ENCODE assay signal across 29 cellular contexts in the genomic region with DNA sequence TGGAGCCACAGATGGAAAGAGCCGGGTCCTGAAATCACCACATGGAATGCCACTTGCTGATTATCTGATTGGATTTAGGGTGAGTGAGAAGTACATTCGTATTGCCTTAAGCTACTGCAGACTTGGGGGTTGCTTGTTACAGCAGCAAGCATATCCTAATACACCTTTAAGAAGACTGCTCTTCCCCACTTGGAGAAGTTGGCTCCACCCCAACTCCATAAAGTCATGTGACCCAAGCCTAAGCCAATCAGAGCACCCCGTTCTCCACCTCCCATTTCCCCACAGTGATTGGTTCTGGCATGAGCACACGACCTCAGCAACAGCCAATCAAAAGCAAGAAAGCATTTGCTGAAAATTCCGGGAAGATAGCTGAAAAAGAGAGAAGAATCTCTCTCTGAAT.
"Had no signal": no experiment of that assay in that cellular context is flagged by ENCODE, and none has a peak within 500 bp of the region (broad histone marks: within the 10 kb centered on the region; RNA-seq: fewer than 3 reads in every experiment).

No MANE protein-coding gene starts in this region.

- H3K4me3 Mint-ChIP-seq: activated CD4-positive, alpha-beta memory T cell treated with anti-CD3 and anti-CD28 coated beads, Interleukin-2, amount 10 ng/mL, durations not matched to agents 7 days and 5 days; activated CD4-positive, alpha-beta T cell treated with anti-CD3 and anti-CD28 coated beads, Interleukin-2, amount 10 ng/mL, durations not matched to agents 7 days and 5 days; activated naive CD4-positive, alpha-beta T cell treated with anti-CD3 and anti-CD28 coated beads, Interleukin-2, amount 50 U/mL, for 24 hours; activated naive CD8-positive, alpha-beta T cell treated with anti-CD3 and anti-CD28 coated beads, Interleukin-2, amount 50 U/mL, for 24 hours; activated T-cell treated with anti-CD3 and anti-CD28 coated beads, Interleukin-2, amount 50 U/mL, for 24 hours; activated T-helper 17 cell treated with anti-CD3 and anti-CD28 coated beads, Interleukin-2, amount 50 U/mL, for 72 hours; dendritic cell treated with granulocyte-macrophage colony-stimulating factor and Interleukin-4, amounts not matched to agents 40 ng/mL and 50 ng/mL, for 4 days; endodermal cell; naive thymus-derived CD4-positive, alpha-beta T cell had no signal

- H3K4me3 ChIP-seq: breast epithelium, esophagus muscularis mucosa, heart left ventricle, pancreas, psoas muscle, smooth muscle cell, suprapubic skin, tibial nerve had no signal

- H3K27ac Mint-ChIP-seq: activated CD4-positive, alpha-beta memory T cell treated with anti-CD3 and anti-CD28 coated beads, Interleukin-2, amount 10 ng/mL, durations not matched to agents 7 days and 5 days; activated CD4-positive, alpha-beta T cell treated with anti-CD3 and anti-CD28 coated beads, Interleukin-2, amount 10 ng/mL, durations not matched to agents 7 days and 5 days; activated naive CD4-positive, alpha-beta T cell treated with anti-CD3 and anti-CD28 coated beads, Interleukin-2, amount 50 U/mL, for 24 hours; activated naive CD8-positive, alpha-beta T cell treated with anti-CD3 and anti-CD28 coated beads, Interleukin-2, amount 50 U/mL, for 24 hours; activated T-cell treated with anti-CD3 and anti-CD28 coated beads, Interleukin-2, amount 50 U/mL, for 24 hours; activated T-helper 17 cell treated with anti-CD3 and anti-CD28 coated beads, Interleukin-2, amount 50 U/mL, for 72 hours; dendritic cell treated with granulocyte-macrophage colony-stimulating factor and Interleukin-4, amounts not matched to agents 40 ng/mL and 50 ng/mL, for 4 days; endodermal cell; naive thymus-derived CD4-positive, alpha-beta T cell had no signal

- H3K36me3 ChIP-seq: breast epithelium, esophagus muscularis mucosa, heart left ventricle, pancreas, suprapubic skin, tibial nerve, WERI-Rb-1 had no signal

- H3K4me1 Mint-ChIP-seq: activated CD4-positive, alpha-beta memory T cell treated with anti-CD3 and anti-CD28 coated beads, Interleukin-2, amount 10 ng/mL, durations not matched to agents 7 days and 5 days; activated CD4-positive, alpha-beta T cell treated with anti-CD3 and anti-CD28 coated beads, Interleukin-2, amount 10 ng/mL, durations not matched to agents 7 days and 5 days; activated naive CD4-positive, alpha-beta T cell treated with anti-CD3 and anti-CD28 coated beads, Interleukin-2, amount 50 U/mL, for 24 hours; activated naive CD8-positive, alpha-beta T cell treated with anti-CD3 and anti-CD28 coated beads, Interleukin-2, amount 50 U/mL, for 24 hours; activated T-helper 17 cell treated with anti-CD3 and anti-CD28 coated beads, Interleukin-2, amount 50 U/mL, for 72 hours; endodermal cell; naive thymus-derived CD4-positive, alpha-beta T cell had no signal

- H3K27ac ChIP-seq: breast epithelium, esophagus muscularis mucosa, foreskin keratinocyte, heart left ventricle, pancreas, psoas muscle, suprapubic skin, tibial nerve, WERI-Rb-1 had no signal

- H3K4me1 ChIP-seq: breast epithelium, esophagus muscularis mucosa, foreskin keratinocyte, heart left ventricle, pancreas, psoas muscle, suprapubic skin, tibial nerve had no signal

- ATAC-seq: activated naive CD8-positive, alpha-beta T cell treated with anti-CD3 and anti-CD28 coated beads, Interleukin-2, amount 50 U/mL, for 24 hours; activated T-helper 17 cell treated with anti-CD3 and anti-CD28 coated beads, Interleukin-2, amount 50 U/mL, for 72 hours; foreskin keratinocyte; heart left ventricle; naive thymus-derived CD4-positive, alpha-beta T cell; pancreas; psoas muscle had no signal

- H3K27me3 Mint-ChIP-seq: activated CD4-positive, alpha-beta memory T cell treated with anti-CD3 and anti-CD28 coated beads, Interleukin-2, amount 10 ng/mL, durations not matched to agents 7 days and 5 days; activated CD4-positive, alpha-beta T cell treated with anti-CD3 and anti-CD28 coated beads, Interleukin-2, amount 10 ng/mL, durations not matched to agents 7 days and 5 days had no signal

- H3K36me3 Mint-ChIP-seq: activated naive CD4-positive, alpha-beta T cell treated with anti-CD3 and anti-CD28 coated beads, Interleukin-2, amount 50 U/mL, for 24 hours had no signal

- DNase-seq: activated CD4-positive, alpha-beta memory T cell treated with anti-CD3 and anti-CD28 coated beads, Interleukin-2, amount 10 ng/mL, durations not matched to agents 7 days and 5 days; activated CD4-positive, alpha-beta T cell treated with anti-CD3 and anti-CD28 coated beads, Interleukin-2, amount 10 ng/mL, durations not matched to agents 7 days and 5 days; activated CD4-positive, CD25-positive, alpha-beta regulatory T cell treated with anti-CD3 and anti-CD28 coated beads, Interleukin-2, amount 50 U/mL, for 72 hours; activated CD8-positive, alpha-beta memory T cell treated with anti-CD3 and anti-CD28 coated beads, Interleukin-2, amount 50 U/mL, for 48 hours; activated gamma-delta T cell treated with Interleukin-2 at 50 U/mL for 16 hours; activated naive CD8-positive, alpha-beta T cell treated with anti-CD3 and anti-CD28 coated beads, Interleukin-2, amount 50 U/mL, for 24 hours; activated T-cell treated with anti-CD3 and anti-CD28 coated beads, Interleukin-2, amount 50 U/mL, for 24 hours; amygdala; central memory CD4-positive, alpha-beta T cell; endodermal cell; foreskin keratinocyte; heart left ventricle; hypothalamus; midbrain; naive thymus-derived CD4-positive, alpha-beta T cell; pancreas; psoas muscle; stimulated activated CD4-positive, alpha-beta T cell treated with anti-CD3 and anti-CD28 coated beads, Interleukin-2, amount 100 ng/mL, for 24 hours; stimulated activated naive CD4-positive, alpha-beta T cell; T1000; WERI-Rb-1 had no signal

- FAIRE-seq: pancreas had no signal

- H3K9me3 ChIP-seq: pancreas had no signal

- H3K27me3 ChIP-seq: foreskin keratinocyte, pancreas, tibial nerve had no signal

- H3K4me2 ChIP-seq: smooth muscle cell had no signal
